Comparison of ENCODE assay signal across 1 cellular context in the genomic region with DNA sequence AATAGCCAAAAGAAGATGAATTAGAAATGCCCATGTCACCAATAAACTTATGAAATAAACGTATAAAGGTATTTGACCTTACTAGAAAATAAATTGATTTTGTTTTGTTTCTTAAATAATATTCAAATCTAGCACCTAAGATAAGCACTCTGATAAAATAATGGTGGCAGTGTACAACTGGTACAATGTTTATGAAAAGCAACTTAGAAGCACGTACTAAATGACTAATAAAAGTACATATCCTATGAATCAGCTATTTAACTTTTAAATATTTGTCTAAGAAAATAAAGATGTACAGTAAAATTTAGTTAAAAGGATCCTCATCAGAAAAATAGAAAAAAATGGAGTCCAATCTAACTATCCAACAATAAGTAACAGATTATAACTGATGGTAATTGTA.
TF ChIP-seq lines count a peak whose summit lies in the region.

No MANE protein-coding gene starts in this region.

TF ChIP-seq in IMR-90, 13 proteins besides CTCF, POLR2A, EP300 and RAD21:
- TF ChIP-seq, protein P1, sequence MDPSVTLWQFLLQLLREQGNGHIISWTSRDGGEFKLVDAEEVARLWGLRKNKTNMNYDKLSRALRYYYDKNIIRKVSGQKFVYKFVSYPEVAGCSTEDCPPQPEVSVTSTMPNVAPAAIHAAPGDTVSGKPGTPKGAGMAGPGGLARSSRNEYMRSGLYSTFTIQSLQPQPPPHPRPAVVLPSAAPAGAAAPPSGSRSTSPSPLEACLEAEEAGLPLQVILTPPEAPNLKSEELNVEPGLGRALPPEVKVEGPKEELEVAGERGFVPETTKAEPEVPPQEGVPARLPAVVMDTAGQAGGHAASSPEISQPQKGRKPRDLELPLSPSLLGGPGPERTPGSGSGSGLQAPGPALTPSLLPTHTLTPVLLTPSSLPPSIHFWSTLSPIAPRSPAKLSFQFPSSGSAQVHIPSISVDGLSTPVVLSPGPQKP (IDR thresholded peaks at IDR 0.05; ENCODE audit: borderline replicate concordance, low read depth, low read length), result no peak
- no peak for TF ChIP-seq RFX5 (IDR thresholded peaks at IDR 0.05; ENCODE audit: low read depth, low read length)
- no peak for TF ChIP-seq SMC3 (IDR thresholded peaks at IDR 0.05; ENCODE audit: low read depth, low read length)
- no peak for TF ChIP-seq MXI1 (IDR thresholded peaks at IDR 0.05; ENCODE audit: borderline replicate concordance, low read depth, low read length)
- no peak for TF ChIP-seq RCOR1 (IDR thresholded peaks at IDR 0.05; ENCODE audit: insufficient replicate concordance, low read length)
- no peak for TF ChIP-seq CEBPB (IDR thresholded peaks at IDR 0.05; ENCODE audit: low read depth, low read length)
- TF ChIP-seq CHD1 (IDR thresholded peaks at IDR 0.05; ENCODE audit: low read depth, low read length), result no peak
- TF ChIP-seq, protein P2, sequence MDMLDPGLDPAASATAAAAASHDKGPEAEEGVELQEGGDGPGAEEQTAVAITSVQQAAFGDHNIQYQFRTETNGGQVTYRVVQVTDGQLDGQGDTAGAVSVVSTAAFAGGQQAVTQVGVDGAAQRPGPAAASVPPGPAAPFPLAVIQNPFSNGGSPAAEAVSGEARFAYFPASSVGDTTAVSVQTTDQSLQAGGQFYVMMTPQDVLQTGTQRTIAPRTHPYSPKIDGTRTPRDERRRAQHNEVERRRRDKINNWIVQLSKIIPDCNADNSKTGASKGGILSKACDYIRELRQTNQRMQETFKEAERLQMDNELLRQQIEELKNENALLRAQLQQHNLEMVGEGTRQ (IDR thresholded peaks at IDR 0.05; ENCODE audit: low read depth, low read length), result no peak
- peak; percentile 48; the same call in 1 of the 2 replicates for TF ChIP-seq FOS (IDR thresholded peaks at IDR 0.05; ENCODE audit: low read depth, low read length)
- no peak for TF ChIP-seq MAZ (IDR thresholded peaks at IDR 0.05; ENCODE audit: borderline replicate concordance, low read depth, low read length)
- 0 out of 2 replicates have a peak, but pooled peaks have one; percentile 9 for TF ChIP-seq MAFK (IDR thresholded peaks at IDR 0.05; ENCODE audit: low read depth, low read length)
- no peak for TF ChIP-seq NFE2L2 (IDR thresholded peaks at IDR 0.05; ENCODE audit: low read depth, low read length)
